ENCODE assay signal across 8 cellular contexts in the genomic region with DNA sequence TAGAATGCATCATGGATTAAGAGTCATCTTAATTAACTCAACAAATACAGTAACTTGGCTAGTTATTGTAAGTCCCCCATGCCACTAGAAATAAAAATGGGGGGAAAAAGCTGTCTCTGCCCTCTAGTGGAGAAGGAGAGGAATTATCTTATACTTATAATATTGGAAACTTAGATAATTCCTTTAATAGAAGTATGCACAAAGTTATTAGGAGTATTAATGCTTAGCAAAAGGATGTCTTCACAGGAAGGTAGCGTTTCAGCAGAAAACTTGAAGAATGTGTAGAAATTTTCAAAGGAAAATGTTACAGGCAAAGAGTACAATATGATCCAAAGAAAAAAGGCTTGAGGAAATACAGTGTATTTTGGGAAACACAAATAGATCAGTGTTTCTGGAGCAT. TPM values are rescaled to one million over a fixed set of nuclear protein-coding genes. Genes with fewer than 3 reads are reported as not detected.
DNase-seq lines count a peak whose midpoint lies in the region; ATAC-seq, FAIRE-seq and TF ChIP-seq lines count a peak whose summit lies in the region.

No MANE protein-coding gene starts in this region.

- POLR2A ChIA-PET in A673 (lab: Charles Lee; ENCODE audit: low non-redundant PET), result no interaction called here

- H3K79me2 ChIP-seq in OCI-LY3 (ENCODE audit: low read length) (no peaks in the 10 kb centered on the region), fibroblast of lung (ENCODE audit: control insufficient read depth, insufficient read depth, low read length) (no peaks in the 10 kb centered on the region)

- H4K20me1 ChIP-seq in OCI-LY3 (ENCODE audit: insufficient read depth, low read length) (no peaks in the 10 kb centered on the region), fibroblast of lung (ENCODE audit: control insufficient read depth, extremely low read depth, insufficient read depth, low read length) (no peaks in the 10 kb centered on the region)

- peak; percentile 83 for TF ChIP-seq CTCF in A673 (conservative IDR thresholded peaks at IDR 0.05; ENCODE audit: low read depth, low read length)
- peak; percentile 74 for TF ChIP-seq CTCF in OCI-LY3 (IDR thresholded peaks at IDR 0.05; ENCODE audit: low read depth, low read length)
- TF ChIP-seq CTCF in fibroblast of lung (conservative IDR thresholded peaks at IDR 0.05 in 1 of 2, IDR thresholded peaks at IDR 0.05 in 1 of 2; ENCODE audit: low read depth in 1 of 2, low read length in 2 of 2), result peak; percentile 50 to 72
- TF ChIP-seq CTCF in spleen (IDR thresholded peaks at IDR 0.05 in 8 of 11, conservative IDR thresholded peaks at IDR 0.05 in 3 of 11), result peak in 9 of 11 experiments; percentile 16 to 65 (median 57)

- ATAC-seq in HG02763 (IDR thresholded peaks at IDR 0.05; ENCODE audit: unreplicated experiment), result no peak
- ATAC-seq in GM18519 (IDR thresholded peaks at IDR 0.05; ENCODE audit: low FRiP score, unreplicated experiment), result no peak
- ATAC-seq in GM21526 (IDR thresholded peaks at IDR 0.05; ENCODE audit: low FRiP score, unreplicated experiment), result no peak

- no peaks in the 10 kb centered on the region for H3K27me3 ChIP-seq in A673 (replicated peaks; ENCODE audit: insufficient read depth, low read depth, low read length, poor library complexity)
- no peaks in the 10 kb centered on the region for H3K27me3 ChIP-seq in OCI-LY3 (ENCODE audit: low read depth, low read length)
- H3K27me3 ChIP-seq in fibroblast of lung (ENCODE audit: control insufficient read depth, insufficient read depth, low read length), result no peaks in the 10 kb centered on the region
- H3K27me3 ChIP-seq in spleen (replicated peaks in 1 of 7), result no peaks in the 10 kb centered on the region

- H3K4me3 ChIP-seq in A673 (ENCODE audit: low read depth, low read length, poor library complexity, severe bottlenecking) (no peak overlapping the region), OCI-LY3 (ENCODE audit: low read length) (no peak overlapping the region), fibroblast of lung (replicated peaks in 1 of 4; ENCODE audit: control extremely low read depth in 1 of 4, insufficient read depth in 1 of 4, low read depth in 3 of 4, low read length in 4 of 4) (no peak overlapping the region), spleen (no peak overlapping the region)

- H3K4me2 ChIP-seq in OCI-LY3 (ENCODE audit: low read length), result no peak overlapping the region
- no peak overlapping the region for H3K4me2 ChIP-seq in fibroblast of lung (ENCODE audit: extremely low read depth, insufficient read depth, low read length)

- intact Hi-C loops in A673 (cut with micrococcal nuclease; ENCODE audit: unreplicated experiment), result no loop called here
- intact Hi-C loops in spleen (cut with DNase I; ENCODE audit: low total_unique reads), result no loop called here

- TF ChIP-seq POLR2A in GM12892 (IDR thresholded peaks at IDR 0.05; ENCODE audit: low read depth, low read length), result no peak
- no peak for TF ChIP-seq POLR2A in spleen (IDR thresholded peaks at IDR 0.05)

- H3K27ac ChIP-seq in A673 (ENCODE audit: low read depth, low read length, poor library complexity, severe bottlenecking), result no peak overlapping the region
- no peak overlapping the region for H3K27ac ChIP-seq in OCI-LY3 (ENCODE audit: low read length)
- no peak overlapping the region for H3K27ac ChIP-seq in fibroblast of lung (ENCODE audit: insufficient read depth, low read length)
- no peak overlapping the region for H3K27ac ChIP-seq in spleen

- CTCF ChIA-PET in A673 (lab: Charles Lee), result interaction anchor here (0.7 to 2.6 kb wide), 2 partner anchors 121 to 1152 kb away, joined by 3 to 10 read pairs; no protein-coding TSS in a partner anchor

- H3K9ac ChIP-seq in OCI-LY3 (ENCODE audit: low read length), result no peak overlapping the region
- H3K9ac ChIP-seq in fibroblast of lung (ENCODE audit: insufficient read depth, low read length), result no peak overlapping the region

- no TSS peak for BruUV-seq in A673 (replicated peaks; lab: Mats Ljungman, UMichigan)

- H2AFZ ChIP-seq in OCI-LY3 (ENCODE audit: low read depth, low read length) (0 out of 2 replicates have a peak overlapping the region, but pooled peaks have one; percentile 41), fibroblast of lung (ENCODE audit: low read length) (no peak overlapping the region)

- FAIRE-seq in GM12892 (lab: Jason Lieb, UNC), result no peak

- peak; percentile 62 for DNase-seq in A673 (ENCODE audit: low spot score)
- peak; percentile 18 for DNase-seq in GM12892 (ENCODE audit: insufficient read length)
- DNase-seq in fibroblast of lung (ENCODE audit: low read depth in 2 of 2), result peak; percentile 11 to 27
- no peak for DNase-seq in spleen

- H3K4me1 ChIP-seq in A673 (ENCODE audit: insufficient read depth, low read length, poor library complexity, severe bottlenecking), result no peaks in the 10 kb centered on the region
- H3K4me1 ChIP-seq in OCI-LY3 (ENCODE audit: low read length), result no peaks in the 10 kb centered on the region
- H3K4me1 ChIP-seq in fibroblast of lung (ENCODE audit: control insufficient read depth, extremely low read depth, insufficient read depth, low read length), result no peaks in the 10 kb centered on the region
- H3K4me1 ChIP-seq in spleen, result no peaks in the 10 kb centered on the region

- H3K36me3 ChIP-seq in A673 (ENCODE audit: insufficient read depth, low read length, poor library complexity, severe bottlenecking) (no peaks in the 10 kb centered on the region), OCI-LY3 (replicated peaks; ENCODE audit: low read depth, low read length) (no peaks in the 10 kb centered on the region), fibroblast of lung (ENCODE audit: control insufficient read depth, insufficient read depth, low read length) (no peaks in the 10 kb centered on the region), spleen (no peaks in the 10 kb centered on the region)

- H3K9me3 ChIP-seq in A673 (ENCODE audit: low read depth, low read length, poor library complexity, severe bottlenecking), result no peaks in the 10 kb centered on the region
- H3K9me3 ChIP-seq in OCI-LY3 (ENCODE audit: insufficient read depth, low read length), result no peaks in the 10 kb centered on the region
- H3K9me3 ChIP-seq in fibroblast of lung (ENCODE audit: control insufficient read depth, insufficient read depth, low read depth, low read length), result no peaks in the 10 kb centered on the region
- H3K9me3 ChIP-seq in spleen, result no peaks in the 10 kb centered on the region

- 10 to 22% (median 18%) methylated on average over 1 of the region's 1 CpG for WGBS in spleen, 5 donors

RNA-seq across cellular contexts. Expression of gene OR5AU1, which starts 19.8 kb away (rescaled TPM):
- total RNA-seq in A673 (2021), result not detected in 2 replicates
- polyA plus RNA-seq in GM12892 (2012; ENCODE audit: missing spikeins), result not detected
- total RNA-seq in fibroblast of lung, result not detected in 2 replicates
- polyA plus RNA-seq in fibroblast of lung, result not detected in 2 replicates
- polyA plus RNA-seq in fibroblast of lung (2012), result not detected in 2 replicates
- polyA minus RNA-seq in fibroblast of lung (ENCODE audit: low replicate concordance), result not detected in 2 replicates
- total RNA-seq in spleen, result not detected
- polyA plus RNA-seq in spleen, result not detected

RNA-seq across cellular contexts. Expression of gene TMEM253, which starts 35.2 kb away (rescaled TPM):
- total RNA-seq in A673 (2021), result 0.48 and 0.49 TPM in 2 replicates
- not detected for polyA plus RNA-seq in GM12892 (2012; ENCODE audit: missing spikeins)
- not detected in 2 replicates for total RNA-seq in fibroblast of lung
- polyA plus RNA-seq in fibroblast of lung, result 0.05 and 0.11 TPM in 2 replicates
- polyA plus RNA-seq in fibroblast of lung (2012), result 0.07 TPM in 1 of 2 replicates, not detected in the other
- polyA minus RNA-seq in fibroblast of lung (ENCODE audit: low replicate concordance), result not detected in 2 replicates
- 1 to 10 TPM in 1 of 7 donors, under 1 TPM in 1, not detected in 5; 0.57 to 1.5 TPM for total RNA-seq in spleen
- polyA plus RNA-seq in spleen, result under 1 TPM; 0.11 to 0.29 (median 0.15) TPM

RNA-seq across cellular contexts. Expression of gene ZNF219, which starts 37.6 kb away (rescaled TPM):
- 78.0 and 84.6 TPM in 2 replicates for total RNA-seq in A673 (2021)
- 0.66 TPM for polyA plus RNA-seq in GM12892 (2012; ENCODE audit: missing spikeins)
- total RNA-seq in fibroblast of lung, result 3.9 and 4.6 TPM in 2 replicates
- 2.2 and 2.4 TPM in 2 replicates for polyA plus RNA-seq in fibroblast of lung
- polyA plus RNA-seq in fibroblast of lung (2012), result 3.4 and 5.2 TPM in 2 replicates
- polyA minus RNA-seq in fibroblast of lung (ENCODE audit: low replicate concordance), result 1.1 and 2.3 TPM in 2 replicates
- 10 to 100 TPM; 10.7 to 26.7 (median 16.6) TPM for total RNA-seq in spleen
- polyA plus RNA-seq in spleen, result 10 to 100 TPM in 1 of 3 donors, 1 to 10 TPM in 2; 5.5 to 11.8 (median 5.5) TPM
